Comparison of ENCODE assay signal across 1 cellular context in genomic region chr19:336067-336614, GRCh38.
TF ChIP-seq lines count a peak whose summit lies in the region.

No MANE protein-coding gene starts in this region.

TF ChIP-seq in GM23338, 12 proteins besides CTCF, POLR2A, EP300 and RAD21 (continued from another document):
- TF ChIP-seq ZNF462 (CRISPR knock-in tag; IDR thresholded peaks at IDR 0.05) (no peak), EZH2 (IDR thresholded peaks at IDR 0.05; ENCODE audit: low read depth, unreplicated experiment) (no peak), REST (IDR thresholded peaks at IDR 0.05; ENCODE audit: unreplicated experiment) (no peak), JUNB (IDR thresholded peaks at IDR 0.05; ENCODE audit: unreplicated experiment) (no peak), NANOG (IDR thresholded peaks at IDR 0.05; ENCODE audit: borderline replicate concordance) (no peak), ZNF114 (CRISPR knock-in tag; IDR thresholded peaks at IDR 0.05) (no peak), EZH2phosphoT487 (IDR thresholded peaks at IDR 0.05; ENCODE audit: unreplicated experiment) (no peak), ETS1 (IDR thresholded peaks at IDR 0.05) (no peak), CREB1 (CRISPR knock-in tag; IDR thresholded peaks at IDR 0.05; ENCODE audit: low read depth) (no peak), STAT1 (IDR thresholded peaks at IDR 0.05; ENCODE audit: unreplicated experiment) (no peak)
